ENCODE assay signal across 1 cellular context in the genomic region with DNA sequence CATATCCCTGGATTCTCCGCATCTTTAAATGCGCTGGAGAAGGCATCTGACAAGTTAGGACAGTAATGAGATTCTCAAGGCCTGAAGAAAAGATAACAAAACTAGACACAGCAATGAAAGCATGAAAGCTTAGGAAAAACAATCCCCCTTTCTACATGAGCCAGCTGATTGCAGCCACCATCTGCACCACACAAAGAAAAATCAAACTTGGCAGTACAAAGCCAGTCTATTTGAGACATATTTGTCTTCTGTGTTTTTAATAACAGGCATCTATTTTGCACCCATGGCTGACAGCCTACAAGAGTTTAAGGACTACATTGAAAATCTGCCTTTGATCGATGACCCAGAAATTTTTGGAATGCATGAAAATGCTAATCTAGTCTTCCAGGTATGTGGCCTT.
TF ChIP-seq lines count a peak whose summit lies in the region.

No MANE protein-coding gene starts in this region.

TF ChIP-seq in GM23338, 12 proteins besides CTCF, POLR2A, EP300 and RAD21 (continued from another document):
- TF ChIP-seq, protein P1, sequence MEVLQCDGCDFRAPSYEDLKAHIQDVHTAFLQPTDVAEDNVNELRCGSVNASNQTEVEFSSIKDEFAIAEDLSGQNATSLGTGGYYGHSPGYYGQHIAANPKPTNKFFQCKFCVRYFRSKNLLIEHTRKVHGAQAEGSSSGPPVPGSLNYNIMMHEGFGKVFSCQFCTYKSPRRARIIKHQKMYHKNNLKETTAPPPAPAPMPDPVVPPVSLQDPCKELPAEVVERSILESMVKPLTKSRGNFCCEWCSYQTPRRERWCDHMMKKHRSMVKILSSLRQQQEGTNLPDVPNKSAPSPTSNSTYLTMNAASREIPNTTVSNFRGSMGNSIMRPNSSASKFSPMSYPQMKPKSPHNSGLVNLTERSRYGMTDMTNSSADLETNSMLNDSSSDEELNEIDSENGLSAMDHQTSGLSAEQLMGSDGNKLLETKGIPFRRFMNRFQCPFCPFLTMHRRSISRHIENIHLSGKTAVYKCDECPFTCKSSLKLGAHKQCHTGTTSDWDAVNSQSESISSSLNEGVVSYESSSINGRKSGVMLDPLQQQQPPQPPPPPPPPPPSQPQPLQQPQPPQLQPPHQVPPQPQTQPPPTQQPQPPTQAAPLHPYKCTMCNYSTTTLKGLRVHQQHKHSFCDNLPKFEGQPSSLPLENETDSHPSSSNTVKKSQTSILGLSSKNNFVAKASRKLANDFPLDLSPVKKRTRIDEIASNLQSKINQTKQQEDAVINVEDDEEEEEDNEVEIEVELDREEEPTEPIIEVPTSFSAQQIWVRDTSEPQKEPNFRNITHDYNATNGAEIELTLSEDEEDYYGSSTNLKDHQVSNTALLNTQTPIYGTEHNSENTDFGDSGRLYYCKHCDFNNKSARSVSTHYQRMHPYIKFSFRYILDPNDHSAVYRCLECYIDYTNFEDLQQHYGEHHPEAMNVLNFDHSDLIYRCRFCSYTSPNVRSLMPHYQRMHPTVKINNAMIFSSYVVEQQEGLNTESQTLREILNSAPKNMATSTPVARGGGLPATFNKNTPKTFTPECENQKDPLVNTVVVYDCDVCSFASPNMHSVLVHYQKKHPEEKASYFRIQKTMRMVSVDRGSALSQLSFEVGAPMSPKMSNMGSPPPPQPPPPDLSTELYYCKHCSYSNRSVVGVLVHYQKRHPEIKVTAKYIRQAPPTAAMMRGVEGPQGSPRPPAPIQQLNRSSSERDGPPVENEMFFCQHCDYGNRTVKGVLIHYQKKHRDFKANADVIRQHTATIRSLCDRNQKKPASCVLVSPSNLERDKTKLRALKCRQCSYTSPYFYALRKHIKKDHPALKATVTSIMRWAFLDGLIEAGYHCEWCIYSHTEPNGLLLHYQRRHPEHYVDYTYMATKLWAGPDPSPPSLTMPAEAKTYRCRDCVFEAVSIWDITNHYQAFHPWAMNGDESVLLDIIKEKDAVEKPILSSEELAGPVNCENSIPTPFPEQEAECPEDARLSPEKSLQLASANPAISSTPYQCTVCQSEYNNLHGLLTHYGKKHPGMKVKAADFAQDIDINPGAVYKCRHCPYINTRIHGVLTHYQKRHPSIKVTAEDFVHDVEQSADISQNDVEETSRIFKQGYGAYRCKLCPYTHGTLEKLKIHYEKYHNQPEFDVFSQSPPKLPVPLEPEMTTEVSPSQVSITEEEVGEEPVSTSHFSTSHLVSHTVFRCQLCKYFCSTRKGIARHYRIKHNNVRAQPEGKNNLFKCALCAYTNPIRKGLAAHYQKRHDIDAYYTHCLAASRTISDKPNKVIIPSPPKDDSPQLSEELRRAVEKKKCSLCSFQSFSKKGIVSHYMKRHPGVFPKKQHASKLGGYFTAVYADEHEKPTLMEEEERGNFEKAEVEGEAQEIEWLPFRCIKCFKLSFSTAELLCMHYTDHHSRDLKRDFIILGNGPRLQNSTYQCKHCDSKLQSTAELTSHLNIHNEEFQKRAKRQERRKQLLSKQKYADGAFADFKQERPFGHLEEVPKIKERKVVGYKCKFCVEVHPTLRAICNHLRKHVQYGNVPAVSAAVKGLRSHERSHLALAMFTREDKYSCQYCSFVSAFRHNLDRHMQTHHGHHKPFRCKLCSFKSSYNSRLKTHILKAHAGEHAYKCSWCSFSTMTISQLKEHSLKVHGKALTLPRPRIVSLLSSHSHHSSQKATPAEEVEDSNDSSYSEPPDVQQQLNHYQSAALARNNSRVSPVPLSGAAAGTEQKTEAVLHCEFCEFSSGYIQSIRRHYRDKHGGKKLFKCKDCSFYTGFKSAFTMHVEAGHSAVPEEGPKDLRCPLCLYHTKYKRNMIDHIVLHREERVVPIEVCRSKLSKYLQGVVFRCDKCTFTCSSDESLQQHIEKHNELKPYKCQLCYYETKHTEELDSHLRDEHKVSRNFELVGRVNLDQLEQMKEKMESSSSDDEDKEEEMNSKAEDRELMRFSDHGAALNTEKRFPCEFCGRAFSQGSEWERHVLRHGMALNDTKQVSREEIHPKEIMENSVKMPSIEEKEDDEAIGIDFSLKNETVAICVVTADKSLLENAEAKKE (CRISPR knock-in tag; IDR thresholded peaks at IDR 0.05), result no peak
- TF ChIP-seq CREB1 (CRISPR knock-in tag; IDR thresholded peaks at IDR 0.05; ENCODE audit: low read depth) (no peak), ETS1 (IDR thresholded peaks at IDR 0.05) (no peak), ZNF331 (CRISPR knock-in tag; IDR thresholded peaks at IDR 0.05; ENCODE audit: low read depth) (no peak), ZNF114 (CRISPR knock-in tag; IDR thresholded peaks at IDR 0.05) (no peak), EZH2 (IDR thresholded peaks at IDR 0.05; ENCODE audit: low read depth, unreplicated experiment) (no peak), EZH2phosphoT487 (IDR thresholded peaks at IDR 0.05; ENCODE audit: unreplicated experiment) (no peak), STAT1 (IDR thresholded peaks at IDR 0.05; ENCODE audit: unreplicated experiment) (no peak)
TF ChIP-seq in GM23338: peak in this region for 0.
